ENCODE assay signal across 21 cellular contexts in genomic region chr10:59803714-59804113, GRCh38. TPM values are rescaled to one million over a fixed set of nuclear protein-coding genes. Genes with fewer than 3 reads are reported as not detected.
A peak's percentile ranks its signal among the peaks of the same experiment; 100 is the strongest.
DNase-seq lines count a peak whose midpoint lies in the region; ATAC-seq and TF ChIP-seq lines count a peak whose summit lies in the region.
"Had no signal": no experiment of that assay in that cellular context is flagged by ENCODE, and none has a peak within 500 bp of the region (broad histone marks: within the 10 kb centered on the region; RNA-seq: fewer than 3 reads in every experiment).

No MANE protein-coding gene starts in this region.

- POLR2A ChIA-PET in activated B cell treated with CpG ODN at 0.5 μM for 24 hours (lab: Charles Lee) = no interaction called here

- H3K4me3 ChIP-seq in NB4 (ENCODE audit: low read depth, low read length) (no peak overlapping the region), testis (no peak overlapping the region)
- H3K4me3 ChIP-seq: dorsolateral prefrontal cortex, stomach had no signal

- no peak for TF ChIP-seq POLR2A in NB4 (IDR thresholded peaks at IDR 0.05; ENCODE audit: extremely low read depth, insufficient read length)
- no peak for TF ChIP-seq POLR2A in testis (IDR thresholded peaks at IDR 0.05)

- no peaks in the 10 kb centered on the region for H3K9me3 Mint-ChIP-seq in activated B cell treated with CpG ODN at 0.5 μM for 24 hours
- no peaks in the 10 kb centered on the region for H3K9me3 Mint-ChIP-seq in progenitor cell of endocrine pancreas (ENCODE audit: low read depth)
- H3K9me3 Mint-ChIP-seq in immature natural killer cell = no peaks in the 10 kb centered on the region
- H3K9me3 Mint-ChIP-seq: activated CD4-positive, alpha-beta memory T cell treated with anti-CD3 and anti-CD28 coated beads for 36 hours had no signal

- CTCF ChIA-PET in activated B cell treated with CpG ODN at 0.5 μM for 24 hours (lab: Charles Lee) = no interaction called here

- H3K36me3 Mint-ChIP-seq in activated B cell treated with CpG ODN at 0.5 μM for 24 hours (ENCODE audit: low read depth) (peaks cover 91% of the 10 kb centered on the region), progenitor cell of endocrine pancreas (ENCODE audit: insufficient read depth) (peaks cover 33% of the 10 kb centered on the region), immature natural killer cell (peaks cover 4 to 39% (median 25%) of the 10 kb centered on the region in 3 donors)

- intact Hi-C loops in activated B cell treated with CpG ODN at 0.5 μM for 24 hours (cut with micrococcal nuclease) = no loop called here
- intact Hi-C loops in testis (cut with DNase I; ENCODE audit: low total_unique reads) = no loop called here

- H3K27ac ChIP-seq in testis = no peak overlapping the region
- H3K27ac ChIP-seq: KMS-11, RWPE1, VCaP had no signal

- DNase-seq in GF-D8 (lab: John Stamatoyannopoulos, UW) = peak; percentile 43
- DNase-seq in NB4 (ENCODE audit: low read depth) = peak; percentile 61
- DNase-seq in activated B cell treated with CpG ODN at 0.5 μM for 24 hours = no peak
- DNase-seq in progenitor cell of endocrine pancreas (ENCODE audit: low spot score, unreplicated experiment) = no peak
- no peak for DNase-seq in immature natural killer cell
- no peak for DNase-seq in AML-193 (lab: John Stamatoyannopoulos, UW)
- no peak for DNase-seq in testis
- DNase-seq: activated CD4-positive, alpha-beta memory T cell treated with anti-CD3 and anti-CD28 coated beads for 36 hours; amygdala; dorsolateral prefrontal cortex; EL; erythroblast; left cardiac atrium; midbrain; NCI-H1417; retina; stomach had no signal

- H3K4me1 Mint-ChIP-seq in activated B cell treated with CpG ODN at 0.5 μM for 24 hours = peaks cover 22% of the 10 kb centered on the region
- H3K4me1 Mint-ChIP-seq in progenitor cell of endocrine pancreas (ENCODE audit: low read depth) = peaks cover 3% of the 10 kb centered on the region
- H3K4me1 Mint-ChIP-seq in immature natural killer cell = peaks cover 3 to 16% of the 10 kb centered on the region in 2 donors

- H3K4me3 Mint-ChIP-seq in activated B cell treated with CpG ODN at 0.5 μM for 24 hours (no peak overlapping the region), progenitor cell of endocrine pancreas (ENCODE audit: low read depth) (no peak overlapping the region), immature natural killer cell (no peak overlapping the region)
- H3K4me3 Mint-ChIP-seq: activated CD4-positive, alpha-beta memory T cell treated with anti-CD3 and anti-CD28 coated beads for 36 hours had no signal

- 44 to 74% methylated on average over 1 of the region's 1 CpG for WGBS in testis, 2 donors

- no peaks in the 10 kb centered on the region for H3K9me3 ChIP-seq in testis
- H3K9me3 ChIP-seq: stomach had no signal

- H3K27ac Mint-ChIP-seq in activated B cell treated with CpG ODN at 0.5 μM for 24 hours (peak overlapping the region; percentile 67), progenitor cell of endocrine pancreas (peak overlapping the region; percentile 42), immature natural killer cell (no peak overlapping the region)
- H3K27ac Mint-ChIP-seq: activated CD4-positive, alpha-beta memory T cell treated with anti-CD3 and anti-CD28 coated beads for 36 hours had no signal

- no peaks in the 10 kb centered on the region for H3K4me1 ChIP-seq in testis

- TF ChIP-seq CTCF in NB4 (IDR thresholded peaks at IDR 0.05; ENCODE audit: low read depth, low read length) = no peak
- no peak for TF ChIP-seq CTCF in activated B cell treated with CpG ODN at 0.5 μM for 24 hours (IDR thresholded peaks at IDR 0.05)
- no peak for TF ChIP-seq CTCF in progenitor cell of endocrine pancreas (IDR thresholded peaks at IDR 0.05; ENCODE audit: unreplicated experiment)
- no peak for TF ChIP-seq CTCF in testis (IDR thresholded peaks at IDR 0.05)

- no peaks in the 10 kb centered on the region for H3K27me3 ChIP-seq in testis
- H3K27me3 ChIP-seq: dorsolateral prefrontal cortex, stomach had no signal

- no peaks in the 10 kb centered on the region for H3K36me3 ChIP-seq in testis (ENCODE audit: low read depth, missing control alignments)

- ATAC-seq in activated B cell treated with CpG ODN at 0.5 μM for 24 hours (ENCODE audit: low read depth) = peak; percentile 34

- no peaks in the 10 kb centered on the region for H3K27me3 Mint-ChIP-seq in activated B cell treated with CpG ODN at 0.5 μM for 24 hours
- H3K27me3 Mint-ChIP-seq in progenitor cell of endocrine pancreas = no peaks in the 10 kb centered on the region
- H3K27me3 Mint-ChIP-seq in immature natural killer cell (ENCODE audit: low read depth in 3 of 3) = peaks cover 0 to 2% (median 2%) of the 10 kb centered on the region in 3 donors
- H3K27me3 Mint-ChIP-seq: activated CD4-positive, alpha-beta memory T cell treated with anti-CD3 and anti-CD28 coated beads for 36 hours had no signal

RNA-seq across cellular contexts. Expression of gene MRLN, which starts 50.5 kb away (rescaled TPM):
- total RNA-seq in activated B cell treated with CpG ODN at 0.5 μM for 24 hours = not detected in 2 replicates
- total RNA-seq in progenitor cell of endocrine pancreas = not detected in 2 replicates
- not detected for polyA plus RNA-seq in immature natural killer cell
- total RNA-seq in testis = not detected
- 1.4 TPM for polyA plus RNA-seq in testis (ENCODE audit: insufficient read depth, low read depth, low replicate concordance)
- total RNA-seq: activated CD4-positive, alpha-beta memory T cell treated with anti-CD3 and anti-CD28 coated beads for 36 hours; cardiac septum; left cardiac atrium; stomach had no signal

Comparison
In these comparisons a context has a peak if more than half of its experiments do, and no peak if none do; other contexts are left out.
1. DNase-seq: peak in GF-D8 (single experiment) and NB4 (single experiment); none in activated B cell treated with CpG ODN at 0.5 μM for 24 hours (single experiment), progenitor cell of endocrine pancreas (single experiment), immature natural killer cell (0 of 3), AML-193 (0 of 2) and testis (single experiment).
2. H3K27ac Mint-ChIP-seq: peak in activated B cell treated with CpG ODN at 0.5 μM for 24 hours (single experiment) and progenitor cell of endocrine pancreas (single experiment); none in immature natural killer cell (0 of 6).